15 cellular contexts compared by ENCODE assay signal in genomic region chr5:177040814-177041410, GRCh38. TPM values are rescaled to one million over a fixed set of nuclear protein-coding genes. Genes with fewer than 3 reads are reported as not detected.
DNase-seq lines count a peak whose midpoint lies in the region; ATAC-seq and TF ChIP-seq lines count a peak whose summit lies in the region.
"Had no signal": no experiment of that assay in that cellular context is flagged by ENCODE, and none has a peak within 500 bp of the region (broad histone marks: within the 10 kb centered on the region; RNA-seq: fewer than 3 reads in every experiment).

No MANE protein-coding gene starts in this region.

- no peak for TF ChIP-seq CTCF in retinal pigment epithelial cell (conservative IDR thresholded peaks at IDR 0.05; ENCODE audit: low read depth, low read length)

- peaks cover 6% of the 10 kb centered on the region for H3K36me3 ChIP-seq in H7 (replicated peaks; ENCODE audit: control insufficient read depth, insufficient read depth, low read length)

- DNase-seq in DMS79 treated with DMSO at 0.1 percent for 48 hours (lab: John Stamatoyannopoulos, UW) (peak; percentile 54), RPMI8226 (peak; percentile 61), fibroblast of gingiva (ENCODE audit: low read depth) (peak; percentile 81), retinal pigment epithelial cell (ENCODE audit: low read depth) (peak; percentile 69), H7 (no peak), left colon (no peak), NCI-H2227 (lab: John Stamatoyannopoulos, UW; ENCODE audit: unreplicated experiment) (no peak)
- DNase-seq: CD8-positive, alpha-beta memory T cell; KG1; NCI-H187 treated with DMSO at 0.1 percent for 48 hours; stimulated activated CD4-positive, alpha-beta T cell treated with anti-CD3 and anti-CD28 coated beads, Interleukin-2, amount 100 ng/mL, for 48 hours; stimulated activated naive CD4-positive, alpha-beta T cell treated with Interleukin-2 at 50 U/mL for 16 hours; T-cell had no signal

- ATAC-seq in left colon (no peak), GM19035 (IDR thresholded peaks at IDR 0.05; ENCODE audit: unreplicated experiment) (no peak)
- ATAC-seq: T-cell had no signal

- H3K4me3 ChIP-seq in retinal pigment epithelial cell (ENCODE audit: low read length) (no peak overlapping the region), H7 (ENCODE audit: insufficient read depth, low read depth, low read length) (no peak overlapping the region)
- H3K4me3 ChIP-seq: cardiac muscle cell had no signal

- intact Hi-C loops in left colon (cut with DNase I, micrococcal nuclease): no loop called here

- no peaks in the 10 kb centered on the region for H3K27me3 ChIP-seq in H7 (ENCODE audit: control insufficient read depth, insufficient read depth, low read length)
- H3K27me3 ChIP-seq: cardiac muscle cell had no signal

RNA-seq across cellular contexts. Expression of gene ZNF346, which starts 18.4 kb away (rescaled TPM):
- total RNA-seq in H7 (2014; rRNA removed; shearing (Covaris generic)): 25.0 and 26.4 TPM in 2 replicates
- 10 to 100 TPM; 10.9 to 12.6 TPM for total RNA-seq in left colon

RNA-seq across cellular contexts. Expression of gene UIMC1, which starts 34.3 kb away (rescaled TPM):
- total RNA-seq in H7 (2014; rRNA removed; shearing (Covaris generic)): 36.0 and 44.2 TPM in 2 replicates
- total RNA-seq in left colon: 10 to 100 TPM; 33.1 to 33.3 TPM

RNA-seq across cellular contexts. Expression of gene FGFR4, which starts 45.8 kb away (rescaled TPM):
- total RNA-seq in H7 (2014; rRNA removed; shearing (Covaris generic)): 105 and 110 TPM in 2 replicates
- 10 to 100 TPM; 43.3 to 56.1 TPM for total RNA-seq in left colon

Comparison
In these comparisons a context has a peak if more than half of its experiments do, and no peak if none do; other contexts are left out.
1. DNase-seq: peak in DMS79 treated with DMSO at 0.1 percent for 48 hours (single experiment), RPMI8226 (single experiment), fibroblast of gingiva (single experiment) and retinal pigment epithelial cell (single experiment); none in H7 (single experiment), left colon (0 of 2) and NCI-H2227 (single experiment).